1 cellular context compared by ENCODE assay signal in the genomic region with DNA sequence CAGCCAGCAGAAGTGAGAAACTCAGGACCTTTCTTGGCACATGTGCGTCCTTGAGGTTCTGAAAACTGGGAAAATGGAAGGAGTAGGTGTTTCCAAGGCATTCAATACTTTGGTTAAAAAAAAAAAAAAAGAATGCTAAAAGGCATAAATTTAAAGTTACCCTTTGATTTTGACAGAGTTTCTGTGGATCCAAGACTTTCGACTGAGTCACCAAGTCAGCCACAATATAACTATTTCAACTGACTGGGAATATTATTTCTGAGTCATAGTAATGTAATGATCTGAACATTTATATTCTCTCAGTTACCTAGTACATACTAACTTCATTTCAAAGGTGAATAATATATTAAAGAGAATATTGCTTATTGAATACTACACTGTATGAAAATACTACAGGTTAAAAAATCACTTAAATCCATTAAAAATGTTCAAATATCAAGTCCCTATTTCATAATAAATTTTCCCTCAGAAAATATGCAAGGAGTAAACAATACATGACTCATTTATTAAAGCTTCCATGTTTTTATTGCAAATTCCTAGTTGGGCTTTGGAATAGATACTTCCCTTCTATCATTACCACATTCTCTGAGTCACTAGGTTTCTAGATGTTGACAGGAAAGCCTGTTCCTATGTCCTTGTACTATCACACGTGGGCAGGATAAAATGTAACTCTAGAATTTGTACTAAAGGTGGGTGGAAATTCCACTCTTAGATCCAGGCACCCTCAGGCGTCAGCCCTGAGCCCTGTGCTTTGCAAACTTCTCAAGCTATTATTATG.
TF ChIP-seq lines count a peak whose summit lies in the region.

No MANE protein-coding gene starts in this region.

TF ChIP-seq in SK-N-SH, 30 proteins besides CTCF, POLR2A, EP300 and RAD21 (continued from another document):
- TF ChIP-seq, protein P1, sequence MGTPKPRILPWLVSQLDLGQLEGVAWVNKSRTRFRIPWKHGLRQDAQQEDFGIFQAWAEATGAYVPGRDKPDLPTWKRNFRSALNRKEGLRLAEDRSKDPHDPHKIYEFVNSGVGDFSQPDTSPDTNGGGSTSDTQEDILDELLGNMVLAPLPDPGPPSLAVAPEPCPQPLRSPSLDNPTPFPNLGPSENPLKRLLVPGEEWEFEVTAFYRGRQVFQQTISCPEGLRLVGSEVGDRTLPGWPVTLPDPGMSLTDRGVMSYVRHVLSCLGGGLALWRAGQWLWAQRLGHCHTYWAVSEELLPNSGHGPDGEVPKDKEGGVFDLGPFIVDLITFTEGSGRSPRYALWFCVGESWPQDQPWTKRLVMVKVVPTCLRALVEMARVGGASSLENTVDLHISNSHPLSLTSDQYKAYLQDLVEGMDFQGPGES (IDR thresholded peaks at IDR 0.05; ENCODE audit: low read depth, low read length) = no peak
- peak; percentile 86 for TF ChIP-seq FOSL2 (IDR thresholded peaks at IDR 0.05; ENCODE audit: borderline replicate concordance, low read depth)
- peak; percentile 60; the same call in 1 of the 2 replicates for TF ChIP-seq FOXM1 (IDR thresholded peaks at IDR 0.05; ENCODE audit: low read depth)
- peak; percentile 81 for TF ChIP-seq JUND (IDR thresholded peaks at IDR 0.05)
- TF ChIP-seq RXRA (IDR thresholded peaks at IDR 0.05; ENCODE audit: borderline replicate concordance, low read depth) = peak; percentile 19; the same call in 1 of the 2 replicates
- no peak for TF ChIP-seq CHD2 (IDR thresholded peaks at IDR 0.05; ENCODE audit: low read length, partially characterized antibody)
- TF ChIP-seq MXI1 (IDR thresholded peaks at IDR 0.05; ENCODE audit: low read depth, low read length) = no peak
- TF ChIP-seq SIN3A (IDR thresholded peaks at IDR 0.05; ENCODE audit: borderline replicate concordance, low read depth, low read length) = 0 out of 2 replicates have a peak, but pooled peaks have one; percentile 26
- no peak for TF ChIP-seq EZH2phosphoT487 (IDR thresholded peaks at IDR 0.05; ENCODE audit: borderline replicate concordance, low read depth)
- TF ChIP-seq, protein P2, sequence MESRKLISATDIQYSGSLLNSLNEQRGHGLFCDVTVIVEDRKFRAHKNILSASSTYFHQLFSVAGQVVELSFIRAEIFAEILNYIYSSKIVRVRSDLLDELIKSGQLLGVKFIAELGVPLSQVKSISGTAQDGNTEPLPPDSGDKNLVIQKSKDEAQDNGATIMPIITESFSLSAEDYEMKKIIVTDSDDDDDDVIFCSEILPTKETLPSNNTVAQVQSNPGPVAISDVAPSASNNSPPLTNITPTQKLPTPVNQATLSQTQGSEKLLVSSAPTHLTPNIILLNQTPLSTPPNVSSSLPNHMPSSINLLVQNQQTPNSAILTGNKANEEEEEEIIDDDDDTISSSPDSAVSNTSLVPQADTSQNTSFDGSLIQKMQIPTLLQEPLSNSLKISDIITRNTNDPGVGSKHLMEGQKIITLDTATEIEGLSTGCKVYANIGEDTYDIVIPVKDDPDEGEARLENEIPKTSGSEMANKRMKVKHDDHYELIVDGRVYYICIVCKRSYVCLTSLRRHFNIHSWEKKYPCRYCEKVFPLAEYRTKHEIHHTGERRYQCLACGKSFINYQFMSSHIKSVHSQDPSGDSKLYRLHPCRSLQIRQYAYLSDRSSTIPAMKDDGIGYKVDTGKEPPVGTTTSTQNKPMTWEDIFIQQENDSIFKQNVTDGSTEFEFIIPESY (IDR thresholded peaks at IDR 0.05; ENCODE audit: borderline replicate concordance, low read depth) = 0 out of 2 replicates have a peak, but pooled peaks have one; percentile 11
- TF ChIP-seq, protein P3, sequence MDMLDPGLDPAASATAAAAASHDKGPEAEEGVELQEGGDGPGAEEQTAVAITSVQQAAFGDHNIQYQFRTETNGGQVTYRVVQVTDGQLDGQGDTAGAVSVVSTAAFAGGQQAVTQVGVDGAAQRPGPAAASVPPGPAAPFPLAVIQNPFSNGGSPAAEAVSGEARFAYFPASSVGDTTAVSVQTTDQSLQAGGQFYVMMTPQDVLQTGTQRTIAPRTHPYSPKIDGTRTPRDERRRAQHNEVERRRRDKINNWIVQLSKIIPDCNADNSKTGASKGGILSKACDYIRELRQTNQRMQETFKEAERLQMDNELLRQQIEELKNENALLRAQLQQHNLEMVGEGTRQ (IDR thresholded peaks at IDR 0.05; ENCODE audit: borderline replicate concordance, low read depth, low read length) = no peak
- TF ChIP-seq NRF1 (IDR thresholded peaks at IDR 0.05; ENCODE audit: low read depth, low read length) = no peak
- no peak for TF ChIP-seq ELF1 (IDR thresholded peaks at IDR 0.05)
- TF ChIP-seq, protein P4, sequence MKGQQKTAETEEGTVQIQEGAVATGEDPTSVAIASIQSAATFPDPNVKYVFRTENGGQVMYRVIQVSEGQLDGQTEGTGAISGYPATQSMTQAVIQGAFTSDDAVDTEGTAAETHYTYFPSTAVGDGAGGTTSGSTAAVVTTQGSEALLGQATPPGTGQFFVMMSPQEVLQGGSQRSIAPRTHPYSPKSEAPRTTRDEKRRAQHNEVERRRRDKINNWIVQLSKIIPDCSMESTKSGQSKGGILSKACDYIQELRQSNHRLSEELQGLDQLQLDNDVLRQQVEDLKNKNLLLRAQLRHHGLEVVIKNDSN (IDR thresholded peaks at IDR 0.05; ENCODE audit: borderline replicate concordance, low read depth) = peak; percentile 20; the same call in 1 of the 2 replicates
- TF ChIP-seq SMC3 (IDR thresholded peaks at IDR 0.05; ENCODE audit: low read depth, low read length) = no peak
- TF ChIP-seq RCOR1 (IDR thresholded peaks at IDR 0.05; ENCODE audit: low read length) = no peak
- no peak for TF ChIP-seq POLR2AphosphoS5 (IDR thresholded peaks at IDR 0.05; ENCODE audit: low read depth, low read length)
- TF ChIP-seq, protein P5, sequence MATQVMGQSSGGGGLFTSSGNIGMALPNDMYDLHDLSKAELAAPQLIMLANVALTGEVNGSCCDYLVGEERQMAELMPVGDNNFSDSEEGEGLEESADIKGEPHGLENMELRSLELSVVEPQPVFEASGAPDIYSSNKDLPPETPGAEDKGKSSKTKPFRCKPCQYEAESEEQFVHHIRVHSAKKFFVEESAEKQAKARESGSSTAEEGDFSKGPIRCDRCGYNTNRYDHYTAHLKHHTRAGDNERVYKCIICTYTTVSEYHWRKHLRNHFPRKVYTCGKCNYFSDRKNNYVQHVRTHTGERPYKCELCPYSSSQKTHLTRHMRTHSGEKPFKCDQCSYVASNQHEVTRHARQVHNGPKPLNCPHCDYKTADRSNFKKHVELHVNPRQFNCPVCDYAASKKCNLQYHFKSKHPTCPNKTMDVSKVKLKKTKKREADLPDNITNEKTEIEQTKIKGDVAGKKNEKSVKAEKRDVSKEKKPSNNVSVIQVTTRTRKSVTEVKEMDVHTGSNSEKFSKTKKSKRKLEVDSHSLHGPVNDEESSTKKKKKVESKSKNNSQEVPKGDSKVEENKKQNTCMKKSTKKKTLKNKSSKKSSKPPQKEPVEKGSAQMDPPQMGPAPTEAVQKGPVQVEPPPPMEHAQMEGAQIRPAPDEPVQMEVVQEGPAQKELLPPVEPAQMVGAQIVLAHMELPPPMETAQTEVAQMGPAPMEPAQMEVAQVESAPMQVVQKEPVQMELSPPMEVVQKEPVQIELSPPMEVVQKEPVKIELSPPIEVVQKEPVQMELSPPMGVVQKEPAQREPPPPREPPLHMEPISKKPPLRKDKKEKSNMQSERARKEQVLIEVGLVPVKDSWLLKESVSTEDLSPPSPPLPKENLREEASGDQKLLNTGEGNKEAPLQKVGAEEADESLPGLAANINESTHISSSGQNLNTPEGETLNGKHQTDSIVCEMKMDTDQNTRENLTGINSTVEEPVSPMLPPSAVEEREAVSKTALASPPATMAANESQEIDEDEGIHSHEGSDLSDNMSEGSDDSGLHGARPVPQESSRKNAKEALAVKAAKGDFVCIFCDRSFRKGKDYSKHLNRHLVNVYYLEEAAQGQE (IDR thresholded peaks at IDR 0.05; ENCODE audit: low read depth, low read length) = no peak
- TF ChIP-seq TEAD4 (IDR thresholded peaks at IDR 0.05; ENCODE audit: borderline replicate concordance, insufficient read depth) = peak; percentile 43; the same call in 1 of the 2 replicates
- no peak for TF ChIP-seq FOXJ3 (CRISPR knock-in tag; IDR thresholded peaks at IDR 0.05)
- no peak for TF ChIP-seq TAF1 (IDR thresholded peaks at IDR 0.05; ENCODE audit: borderline replicate concordance, low read depth, low read length)
- peak; percentile 35 for TF ChIP-seq NFIC (IDR thresholded peaks at IDR 0.05; ENCODE audit: borderline replicate concordance)
- TF ChIP-seq GABPA (IDR thresholded peaks at IDR 0.05; ENCODE audit: low read depth) = peak; percentile 8; the same call in 1 of the 2 replicates
- peak; percentile 66 for TF ChIP-seq TCF12 (IDR thresholded peaks at IDR 0.05)
- TF ChIP-seq RFX5 (IDR thresholded peaks at IDR 0.05; ENCODE audit: low read length) = no peak
- TF ChIP-seq YY1 (IDR thresholded peaks at IDR 0.05; ENCODE audit: low read depth) = peak; percentile 29; the same call in 1 of the 2 replicates
